ENCODE assay signal across 7 cellular contexts in the genomic region with DNA sequence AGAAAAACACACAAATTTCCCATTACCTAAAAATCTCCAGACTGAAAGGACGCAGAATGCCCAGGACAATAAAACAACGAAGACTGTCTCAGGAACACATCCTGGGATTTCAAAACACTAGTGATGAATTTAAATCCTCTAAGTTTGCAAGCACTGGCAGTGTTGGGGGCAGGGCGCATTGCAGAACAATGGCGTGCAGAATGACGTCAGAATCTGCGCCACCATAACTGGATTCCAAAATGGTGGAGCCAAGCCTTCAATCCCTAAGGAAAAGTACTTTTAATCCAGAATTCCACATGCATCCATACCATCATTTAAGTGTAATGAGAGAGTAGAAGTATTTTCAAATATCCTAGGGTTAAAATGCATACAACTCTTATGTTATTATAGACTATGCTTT.
"Had no signal": no experiment of that assay in that cellular context is flagged by ENCODE, and none has a peak within 500 bp of the region (broad histone marks: within the 10 kb centered on the region; RNA-seq: fewer than 3 reads in every experiment).

No MANE protein-coding gene starts in this region.

- H3K4me2 ChIP-seq: GM23338 had no signal

- FAIRE-seq: H1, H54, HTR-8/SVneo had no signal

- H3K4me1 Mint-ChIP-seq: GM23338, IgD-negative memory B cell had no signal

- H3K27ac Mint-ChIP-seq: GM23338, H9, IgD-negative memory B cell had no signal

- H3K27me3 Mint-ChIP-seq: IgD-negative memory B cell had no signal

- DNase-seq: H9, HCEC 1CT had no signal

- H3K36me3 Mint-ChIP-seq: IgD-negative memory B cell had no signal

- H2AFZ ChIP-seq: GM23338 had no signal

- H3K4me3 Mint-ChIP-seq: GM23338, H9, IgD-negative memory B cell had no signal

- ATAC-seq: GM23338 had no signal

- H3K4me3 ChIP-seq: GM23338 had no signal
